In the genomic region with DNA sequence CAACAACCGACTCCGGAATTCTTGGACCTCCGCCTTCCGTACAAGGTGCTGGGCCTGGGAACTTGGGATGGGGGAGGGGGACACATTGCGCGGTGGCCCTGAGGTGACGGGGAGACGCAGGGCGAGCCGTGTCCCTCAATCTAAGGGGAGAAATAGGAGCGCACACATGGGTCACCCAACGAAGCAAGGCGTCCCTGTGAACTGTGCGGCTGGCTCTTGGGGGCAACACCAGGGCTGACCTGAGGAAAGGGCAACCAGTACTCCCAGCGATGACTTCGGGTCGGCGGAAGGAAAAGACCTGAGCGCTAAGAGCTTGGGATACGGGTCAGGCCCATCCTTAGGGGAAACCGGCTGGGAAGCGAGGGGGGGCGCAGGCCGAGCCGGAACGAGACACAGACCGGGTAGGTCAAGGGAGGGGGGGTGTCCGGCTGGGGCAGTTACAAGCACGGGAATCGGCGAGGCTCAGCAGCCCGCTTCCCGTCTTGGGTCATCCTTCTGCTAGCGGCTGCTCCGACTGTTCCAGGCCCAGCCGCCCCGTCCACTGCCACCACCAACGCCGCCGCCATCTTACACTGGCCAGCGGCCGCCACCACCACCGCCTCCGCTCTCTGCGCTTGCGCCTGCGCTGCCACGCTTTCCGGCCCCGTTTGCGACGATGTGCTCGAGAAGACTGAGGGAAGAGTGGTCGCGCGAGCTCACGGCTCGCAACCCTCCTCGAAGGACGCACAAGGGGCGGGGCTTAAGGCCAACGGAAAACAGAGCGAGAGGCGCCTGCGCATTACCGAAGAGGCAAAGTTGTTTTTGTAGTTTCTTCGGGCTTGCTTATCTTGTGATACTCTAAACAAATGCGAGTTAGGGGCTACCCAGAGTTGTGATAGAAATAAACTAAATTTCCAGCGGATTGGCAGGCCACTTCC, we compare ENCODE assay signal across 8 cellular contexts. TPM values are rescaled to one million over a fixed set of nuclear protein-coding genes. Genes with fewer than 3 reads are reported as not detected.
A peak's percentile ranks its signal among the peaks of the same experiment; 100 is the strongest.
DNase-seq lines count a peak whose midpoint lies in the region; ATAC-seq and TF ChIP-seq lines count a peak whose summit lies in the region.

TSS of gene DCAF8 (minus strand) at position 672 of the 917 bp plus-strand sequence. CDS start 18,541 bp downstream, outside the sequence.

- no peaks in the 10 kb centered on the region for H3K27me3 ChIP-seq in AG04450 (ENCODE audit: control insufficient read depth, insufficient read depth, low read length)

- TF ChIP-seq CTCF in AG04450 (IDR thresholded peaks at IDR 0.05; ENCODE audit: low read depth, low read length) (no peak), WTC11 (IDR thresholded peaks at IDR 0.05) (no peak), cardiac fibroblast (IDR thresholded peaks at IDR 0.05; ENCODE audit: low read depth, low read length) (no peak)

- peak within 1 kb of the TSS; percentile 94 for H3K27ac ChIP-seq in AG04450 (ENCODE audit: low read depth, low read length)

- peaks cover 7% of the 10 kb centered on the region; the same call in 1 of the 2 replicates for H3K27me3 Mint-ChIP-seq in WTC11 (ENCODE audit: low read depth)

- peaks cover 6% of the 10 kb centered on the region for H3K36me3 Mint-ChIP-seq in WTC11

- DNase-seq in AG04450 (ENCODE audit: low read depth, low spot score) (peak; percentile 93), NCI-H226 (peak; percentile 98), WTC11 (ENCODE audit: low spot score) (peak; percentile 99), cardiac fibroblast (ENCODE audit: low read depth in 2 of 2) (peak; percentile 98 to 99), iPS-NIHi7 (ENCODE audit: extremely low spot score) (peak; percentile 98), smooth muscle cell of the brain vasculature (ENCODE audit: low read depth, low spot score) (peak; percentile 95)

- CTCF ChIA-PET in AG04450 (lab: Charles Lee) (interaction anchor here (1.0 to 3.7 kb wide), 5 partner anchors 11 to 69 kb away, joined by 3 to 42 read pairs (median 5); no protein-coding TSS in a partner anchor), WTC11 (lab: Charles Lee) (interaction anchor here (0.6 to 8.9 kb wide), 14 partner anchors 10 to 343 kb away, joined by 3 to 60 read pairs (median 4); partner anchors contain the start of gene PEX19)

- ATAC-seq in GM18909 (IDR thresholded peaks at IDR 0.05; ENCODE audit: poor library complexity, unreplicated experiment), result peak; percentile 86
- peak; percentile 73 for ATAC-seq in HG03175 (IDR thresholded peaks at IDR 0.05; ENCODE audit: unreplicated experiment)
- ATAC-seq in WTC11, result peak; percentile 96

- H3K4me3 Mint-ChIP-seq in WTC11, result peak within 1 kb of the TSS; percentile 98

- peaks cover 32% of the 10 kb centered on the region for H3K4me1 Mint-ChIP-seq in WTC11

- H3K9me3 ChIP-seq in AG04450 (ENCODE audit: control insufficient read depth, insufficient read depth, low read length), result no peaks in the 10 kb centered on the region; the same call in 1 of the 2 replicates

- H3K4me3 ChIP-seq in AG04450 (ENCODE audit: low read depth, low read length) (peak within 1 kb of the TSS; percentile 100), cardiac fibroblast (replicated peaks in 1 of 2; ENCODE audit: low read depth in 2 of 2, low read length in 2 of 2) (peak within 1 kb of the TSS; percentile 98 to 99)

- H3K27ac Mint-ChIP-seq in WTC11, result peak within 1 kb of the TSS; percentile 99

- POLR2A ChIA-PET in AG04450 (lab: Yijun Ruan, JAX), result interaction anchor here (0.6 to 2.0 kb wide), 10 partner anchors 9 to 115 kb away, joined by 3 to 12 read pairs (median 4); partner anchors contain the start of gene PEX19
- POLR2A ChIA-PET in WTC11 (lab: Charles Lee), result interaction anchor here (0.5 to 1.8 kb wide), 7 partner anchors 10 to 164 kb away, joined by 3 to 12 read pairs (median 3); partner anchors contain the start of genes IGSF8 and PEX19

- H3K9me3 Mint-ChIP-seq in WTC11, result no peaks in the 10 kb centered on the region

TF ChIP-seq in WTC11, 78 proteins besides CTCF, POLR2A, EP300 and RAD21 (continues in another document):
- TF ChIP-seq EMX1 (CRISPR knock-in tag; IDR thresholded peaks at IDR 0.05) (no peak), FOXP1 (CRISPR knock-in tag; IDR thresholded peaks at IDR 0.05; ENCODE audit: borderline replicate concordance) (peak; percentile 80), MLX (CRISPR knock-in tag; IDR thresholded peaks at IDR 0.05) (no peak), NR3C1 (CRISPR knock-in tag; conservative IDR thresholded peaks at IDR 0.05; ENCODE audit: low read depth) (no peak), JUN (CRISPR knock-in tag; IDR thresholded peaks at IDR 0.05) (peak; percentile 90), CDX4 (CRISPR knock-in tag; IDR thresholded peaks at IDR 0.05; ENCODE audit: borderline replicate concordance) (no peak), GRHL2 (CRISPR knock-in tag; IDR thresholded peaks at IDR 0.05; ENCODE audit: insufficient replicate concordance, severe bottlenecking) (no peak), TP53 (CRISPR knock-in tag; IDR thresholded peaks at IDR 0.05) (peak; percentile 63; the same call in 1 of the 2 replicates), ZNF281 (CRISPR knock-in tag; IDR thresholded peaks at IDR 0.05) (0 out of 2 replicates have a peak, but pooled peaks have one; percentile 24), IRF2 (CRISPR knock-in tag; IDR thresholded peaks at IDR 0.05; ENCODE audit: borderline replicate concordance, low read depth) (no peak)
- TF ChIP-seq, protein P1, sequence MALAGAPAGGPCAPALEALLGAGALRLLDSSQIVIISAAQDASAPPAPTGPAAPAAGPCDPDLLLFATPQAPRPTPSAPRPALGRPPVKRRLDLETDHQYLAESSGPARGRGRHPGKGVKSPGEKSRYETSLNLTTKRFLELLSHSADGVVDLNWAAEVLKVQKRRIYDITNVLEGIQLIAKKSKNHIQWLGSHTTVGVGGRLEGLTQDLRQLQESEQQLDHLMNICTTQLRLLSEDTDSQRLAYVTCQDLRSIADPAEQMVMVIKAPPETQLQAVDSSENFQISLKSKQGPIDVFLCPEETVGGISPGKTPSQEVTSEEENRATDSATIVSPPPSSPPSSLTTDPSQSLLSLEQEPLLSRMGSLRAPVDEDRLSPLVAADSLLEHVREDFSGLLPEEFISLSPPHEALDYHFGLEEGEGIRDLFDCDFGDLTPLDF (CRISPR knock-in tag; IDR thresholded peaks at IDR 0.05), result no peak
- TF ChIP-seq, protein P2, sequence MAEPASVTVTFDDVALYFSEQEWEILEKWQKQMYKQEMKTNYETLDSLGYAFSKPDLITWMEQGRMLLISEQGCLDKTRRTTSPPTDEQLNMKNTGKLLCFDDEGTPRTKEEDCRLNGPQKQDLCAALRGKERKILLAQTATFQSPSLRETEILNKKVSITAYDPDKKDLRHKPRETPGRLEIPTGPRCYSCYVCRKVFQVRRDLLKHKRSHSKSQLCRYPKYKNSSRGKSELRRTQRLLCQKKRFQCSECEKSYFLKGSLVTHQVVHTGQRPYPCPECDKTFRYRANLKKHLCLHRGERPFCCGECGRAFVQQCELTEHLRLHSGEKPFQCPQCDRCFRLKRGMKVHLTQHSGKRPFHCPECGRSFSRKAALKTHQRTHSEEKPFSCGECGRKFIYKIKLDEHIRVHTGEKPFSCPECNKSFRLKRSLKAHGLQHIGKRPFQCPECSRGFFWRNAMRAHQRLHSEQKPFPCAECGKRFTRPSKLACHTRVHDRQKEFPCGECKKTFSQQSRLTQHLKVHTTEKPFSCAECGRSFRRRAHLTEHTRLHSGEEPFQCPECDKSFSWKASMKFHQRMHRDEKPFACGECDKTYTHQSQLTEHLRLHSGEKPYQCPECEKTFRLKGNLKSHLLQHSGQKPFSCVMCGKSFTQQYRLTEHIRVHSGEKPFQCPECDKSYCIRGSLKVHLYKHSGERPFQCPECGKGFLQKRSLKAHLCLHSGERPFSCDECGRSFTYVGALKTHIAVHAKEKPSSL (CRISPR knock-in tag; conservative IDR thresholded peaks at IDR 0.05), result no peak

RNA-seq across cellular contexts. Expression of gene DCAF8, which starts in this region (rescaled TPM):
- 108 and 111 TPM in 2 replicates for polyA plus RNA-seq in AG04450 (2011; rRNA removed)
- polyA minus RNA-seq in AG04450 (2011; rRNA and poly(A)+ RNA removed), result 96.4 and 105 TPM in 2 replicates
- 121 to 143 TPM (median 128 TPM) in 3 replicates for total RNA-seq in WTC11 (2021)

Comparison
In these comparisons a context has a peak if more than half of its experiments do, and no peak if none do; other contexts are left out.
1. Peak in every context shown above with its lines: DNase-seq, ATAC-seq, H3K4me3 ChIP-seq and H3K27ac ChIP-seq.